Comparison of ENCODE assay signal across 8 cellular contexts in the genomic region with DNA sequence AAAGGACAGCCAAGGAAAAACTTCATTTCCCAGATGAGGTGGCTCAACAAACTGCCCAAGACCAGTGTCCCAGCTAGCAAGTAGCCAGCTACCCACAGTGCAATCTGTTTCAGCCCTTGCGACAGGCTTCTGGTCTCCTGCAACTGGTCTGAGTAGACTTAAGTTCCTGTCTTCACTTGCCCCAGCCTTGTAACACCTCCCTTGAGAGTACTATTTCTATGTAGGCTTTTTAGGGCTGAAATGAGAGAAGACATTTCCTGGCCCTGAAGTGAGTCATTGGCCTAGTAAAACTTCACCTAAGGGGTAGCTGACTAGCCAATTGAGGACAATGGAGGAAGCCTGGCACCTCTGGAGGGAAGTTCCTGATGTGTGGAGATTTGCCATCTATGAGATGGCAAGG.
DNase-seq lines count a peak whose midpoint lies in the region; ATAC-seq and TF ChIP-seq lines count a peak whose summit lies in the region.

No MANE protein-coding gene starts in this region.

- DNase-seq in NK-92 treated with Interleukin-12 subunit alpha and Interleukin-12 subunit beta, amount 100 ng/mL, for 24 hours (lab: John Stamatoyannopoulos, UW): peak; percentile 13
- no peak for DNase-seq in NK-92 (lab: John Stamatoyannopoulos, UW; ENCODE audit: unreplicated experiment)
- no peak for DNase-seq in activated B cell treated with CpG ODN at 0.5 μM for 24 hours
- no peak for DNase-seq in stimulated activated naive CD8-positive, alpha-beta T cell treated with anti-CD3 and anti-CD28 coated beads, Interleukin-15, amount 100 ng/mL, for 72 hours
- DNase-seq in NCI-H345 (lab: John Stamatoyannopoulos, UW): no peak
- no peak for DNase-seq in retina
- DNase-seq in NCI-H748 (lab: John Stamatoyannopoulos, UW; ENCODE audit: unreplicated experiment): no peak

- H3K9me3 Mint-ChIP-seq in activated B cell treated with CpG ODN at 0.5 μM for 24 hours: no peaks in the 10 kb centered on the region
- H3K9me3 Mint-ChIP-seq in stimulated activated naive CD8-positive, alpha-beta T cell treated with anti-CD3 and anti-CD28 coated beads, Interleukin-15, amount 100 ng/mL, for 72 hours: no peaks in the 10 kb centered on the region

- CTCF ChIA-PET in activated B cell treated with CpG ODN at 0.5 μM for 24 hours (lab: Charles Lee): no interaction called here

- no peaks in the 10 kb centered on the region for H3K36me3 Mint-ChIP-seq in activated B cell treated with CpG ODN at 0.5 μM for 24 hours (ENCODE audit: low read depth)

- intact Hi-C loops in activated B cell treated with CpG ODN at 0.5 μM for 24 hours (cut with micrococcal nuclease): no loop called here

- no peak overlapping the region for H3K4me3 Mint-ChIP-seq in activated B cell treated with CpG ODN at 0.5 μM for 24 hours
- H3K4me3 Mint-ChIP-seq in stimulated activated naive CD8-positive, alpha-beta T cell treated with anti-CD3 and anti-CD28 coated beads, Interleukin-15, amount 100 ng/mL, for 72 hours: no peak overlapping the region

- H3K27me3 Mint-ChIP-seq in activated B cell treated with CpG ODN at 0.5 μM for 24 hours: no peaks in the 10 kb centered on the region
- H3K27me3 Mint-ChIP-seq in stimulated activated naive CD8-positive, alpha-beta T cell treated with anti-CD3 and anti-CD28 coated beads, Interleukin-15, amount 100 ng/mL, for 72 hours: no peaks in the 10 kb centered on the region

- ATAC-seq in HG03135 (IDR thresholded peaks at IDR 0.05; ENCODE audit: unreplicated experiment): peak; percentile 80
- ATAC-seq in activated B cell treated with CpG ODN at 0.5 μM for 24 hours (ENCODE audit: low read depth): peak; percentile 92
- ATAC-seq in stimulated activated naive CD8-positive, alpha-beta T cell treated with anti-CD3 and anti-CD28 coated beads, Interleukin-15, amount 100 ng/mL, for 72 hours: peak; percentile 63

- no peak for TF ChIP-seq CTCF in activated B cell treated with CpG ODN at 0.5 μM for 24 hours (IDR thresholded peaks at IDR 0.05)

- no peak overlapping the region for H3K27ac Mint-ChIP-seq in activated B cell treated with CpG ODN at 0.5 μM for 24 hours
- no peak overlapping the region for H3K27ac Mint-ChIP-seq in stimulated activated naive CD8-positive, alpha-beta T cell treated with anti-CD3 and anti-CD28 coated beads, Interleukin-15, amount 100 ng/mL, for 72 hours

- H3K4me1 Mint-ChIP-seq in activated B cell treated with CpG ODN at 0.5 μM for 24 hours: peaks cover 12% of the 10 kb centered on the region
- H3K4me1 Mint-ChIP-seq in stimulated activated naive CD8-positive, alpha-beta T cell treated with anti-CD3 and anti-CD28 coated beads, Interleukin-15, amount 100 ng/mL, for 72 hours: no peaks in the 10 kb centered on the region

- POLR2A ChIA-PET in activated B cell treated with CpG ODN at 0.5 μM for 24 hours (lab: Charles Lee): interaction anchor here (0.5 to 0.6 kb wide), 2 partner anchors 80 to 102 kb away, joined by 3 read pairs; partner anchors contain the start of gene STIM2
